Comparison of ENCODE assay signal across 20 cellular contexts in the genomic region with DNA sequence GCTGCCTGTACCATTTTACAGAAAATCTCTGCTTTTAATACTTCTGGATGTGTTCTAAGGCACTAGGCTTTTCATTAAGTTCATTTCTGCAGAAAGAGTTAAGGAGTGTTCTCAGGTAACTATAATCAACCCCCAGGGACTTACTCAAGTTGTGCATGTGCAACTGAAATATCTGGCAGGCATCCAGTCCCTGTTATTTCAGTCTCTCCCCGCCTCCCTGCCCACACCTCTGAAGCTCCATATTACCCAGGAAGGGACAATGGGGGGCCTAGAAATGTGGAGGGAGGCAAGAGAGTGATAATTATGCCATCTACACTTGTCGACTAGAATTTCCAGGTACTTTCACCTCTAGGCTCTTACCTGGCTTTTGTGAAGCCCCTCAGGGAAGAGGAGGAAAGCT.
"Had no signal": no experiment of that assay in that cellular context is flagged by ENCODE, and none has a peak within 500 bp of the region (broad histone marks: within the 10 kb centered on the region; RNA-seq: fewer than 3 reads in every experiment).

No MANE protein-coding gene starts in this region.

- H3K4me3 Mint-ChIP-seq: activated CD8-positive, alpha-beta T cell treated with anti-CD3 and anti-CD28 coated beads, Interleukin-2, amount 10 ng/mL, durations not matched to agents 7 days and 5 days; activated naive CD8-positive, alpha-beta T cell; activated T-helper 1 cell treated with anti-CD3 and anti-CD28 coated beads, Interleukin-12 subunit alpha, Interleukin-12 subunit beta, Interleukin-2, Interleukin-4 antibody, amounts not matched to agents 30 ng/mL and 10 ng/mL and 1 ng/mL, durations not matched to agents 14 hours and 24 hours and 36 hours; effector memory CD8-positive, alpha-beta T cell; nephron; stimulated activated naive CD8-positive, alpha-beta T cell treated with anti-CD3 and anti-CD28 coated beads, Interleukin-15, Interleukin-2, amounts not matched to agents 100 ng/mL and 50 ng/mL, for 24 hours had no signal

- H3K27me3 Mint-ChIP-seq: activated naive CD8-positive, alpha-beta T cell; effector memory CD8-positive, alpha-beta T cell; stimulated activated naive CD8-positive, alpha-beta T cell treated with anti-CD3 and anti-CD28 coated beads, Interleukin-15, Interleukin-2, amounts not matched to agents 100 ng/mL and 50 ng/mL, for 24 hours had no signal

- H3K27me3 ChIP-seq: dorsolateral prefrontal cortex, esophagus squamous epithelium, gastrocnemius medialis, neutrophil, ovary, tibial artery had no signal

- DNase-seq: activated CD4-positive, alpha-beta T cell treated with anti-CD3 and anti-CD28 coated beads for 1 hour; activated CD4-positive, alpha-beta T cell treated with anti-CD3 and anti-CD28 coated beads, Interleukin-2, amount 50 U/mL, for 1 hour; activated CD8-positive, alpha-beta T cell treated with anti-CD3 and anti-CD28 coated beads, Interleukin-2, amount 10 ng/mL, durations not matched to agents 7 days and 5 days; activated gamma-delta T cell treated with Interleukin-2 at 50 U/mL for 16 hours; central memory CD4-positive, alpha-beta T cell; dorsolateral prefrontal cortex; effector memory CD8-positive, alpha-beta T cell; esophagus squamous epithelium; gastrocnemius medialis; hippocampal formation; left ventricle myocardium inferior; ovary; right cardiac atrium; tibial artery; WERI-Rb-1 had no signal

- H3K27ac ChIP-seq: esophagus squamous epithelium, gastrocnemius medialis, left ventricle myocardium inferior, neutrophil, ovary, tibial artery, WERI-Rb-1 had no signal

- H3K36me3 ChIP-seq: esophagus squamous epithelium, gastrocnemius medialis, left ventricle myocardium inferior, neutrophil, ovary, tibial artery, WERI-Rb-1 had no signal

- ATAC-seq: effector memory CD8-positive, alpha-beta T cell; gastrocnemius medialis; right cardiac atrium had no signal

- H3K27ac Mint-ChIP-seq: activated CD8-positive, alpha-beta T cell treated with anti-CD3 and anti-CD28 coated beads, Interleukin-2, amount 10 ng/mL, durations not matched to agents 7 days and 5 days; activated naive CD8-positive, alpha-beta T cell; activated T-helper 1 cell treated with anti-CD3 and anti-CD28 coated beads, Interleukin-12 subunit alpha, Interleukin-12 subunit beta, Interleukin-2, Interleukin-4 antibody, amounts not matched to agents 30 ng/mL and 10 ng/mL and 1 ng/mL, durations not matched to agents 14 hours and 24 hours and 36 hours; effector memory CD8-positive, alpha-beta T cell; nephron; stimulated activated naive CD8-positive, alpha-beta T cell treated with anti-CD3 and anti-CD28 coated beads, Interleukin-15, Interleukin-2, amounts not matched to agents 100 ng/mL and 50 ng/mL, for 24 hours had no signal

- H3K4me3 ChIP-seq: dorsolateral prefrontal cortex, esophagus squamous epithelium, gastrocnemius medialis, left ventricle myocardium inferior, ovary, tibial artery had no signal

- H3K9me3 ChIP-seq: gastrocnemius medialis, neutrophil, ovary, tibial artery had no signal
